ENCODE assay signal across 8 cellular contexts in the genomic region with DNA sequence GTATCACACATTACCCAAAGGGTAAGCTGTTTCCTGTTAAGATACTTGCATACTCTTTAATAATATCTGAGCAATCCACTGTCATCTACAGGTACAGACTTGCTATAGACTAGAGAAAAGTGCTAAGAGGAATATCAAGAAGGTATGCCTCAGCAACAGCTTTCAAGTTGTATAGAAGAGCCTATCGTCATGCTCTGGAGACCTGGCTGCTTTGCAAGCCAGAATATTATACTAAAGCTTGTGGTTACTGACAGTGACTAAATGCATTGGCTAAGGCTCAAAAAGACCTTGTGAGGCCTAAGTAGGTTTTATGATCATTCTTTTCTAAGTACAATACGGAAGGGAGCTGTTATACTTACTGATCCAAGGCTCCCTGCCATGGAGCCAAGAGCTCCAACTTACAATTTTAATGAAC. TPM values are rescaled to one million over a fixed set of nuclear protein-coding genes. Genes with fewer than 3 reads are reported as not detected.
DNase-seq lines count a peak whose midpoint lies in the region; ATAC-seq and TF ChIP-seq lines count a peak whose summit lies in the region.

No MANE protein-coding gene starts in this region.

- H3K9me3 ChIP-seq in subcutaneous abdominal adipose tissue (ENCODE audit: control insufficient read depth in 5 of 5, low read length in 5 of 5) (no peaks in the 10 kb centered on the region), transverse colon (no peaks in the 10 kb centered on the region)

- H3K36me3 Mint-ChIP-seq in central memory CD8-positive, alpha-beta T cell (ENCODE audit: insufficient read depth): peaks cover 9% of the 10 kb centered on the region

- H3K4me3 ChIP-seq in NB4 (ENCODE audit: low read depth, low read length): peak overlapping the region; percentile 51
- H3K4me3 ChIP-seq in subcutaneous abdominal adipose tissue (ENCODE audit: low read depth in 1 of 5, low read length in 5 of 5): no peak overlapping the region
- no peak overlapping the region for H3K4me3 ChIP-seq in transverse colon

- in situ Hi-C loops in transverse colon (cut with MboI; ENCODE audit: low pct_ligation_motif_present in 1 of 4, low pct_unique_long_range_greater_than_20kb in 1 of 4, low sequenced_read_pairs in 3 of 4): loop anchor here in 1 of 4 donors (25.0 kb wide), 1 partner anchor 195 kb away; the partner anchor contains the start of gene ZBTB33

- peak; percentile 96 for ATAC-seq in HG02623 (IDR thresholded peaks at IDR 0.05; ENCODE audit: unreplicated experiment)
- ATAC-seq in central memory CD8-positive, alpha-beta T cell (replicated peaks; ENCODE audit: extremely low read depth, poor library complexity, severe bottlenecking): peak; percentile 77

- DNase-seq in SKM-1 treated with dmso at 0.1 percent for 144 hours (lab: John Stamatoyannopoulos, UW; ENCODE audit: unreplicated experiment) (peak; percentile 22), SKM-1 (lab: John Stamatoyannopoulos, UW; ENCODE audit: unreplicated experiment) (no peak), NB4 (ENCODE audit: low read depth) (peak; percentile 78), transverse colon (no peak)
- DNase-seq in central memory CD8-positive, alpha-beta T cell (ENCODE audit: low spot score in 2 of 2): no peak
- no peak for DNase-seq in stimulated activated CD4-positive, alpha-beta T cell treated with anti-CD3 and anti-CD28 coated beads, Interleukin-2, amount 100 ng/mL, for 48 hours

- no peak for TF ChIP-seq EP300 in transverse colon (IDR thresholded peaks at IDR 0.05; ENCODE audit: low read depth)

- peaks cover 29% of the 10 kb centered on the region for H3K4me1 Mint-ChIP-seq in central memory CD8-positive, alpha-beta T cell

- intact Hi-C loops in transverse colon (cut with DNase I; ENCODE audit: low total_unique reads): no loop called here

- no peak overlapping the region for H3K9ac ChIP-seq in subcutaneous abdominal adipose tissue (ENCODE audit: low read length in 5 of 5)

- H3K4me3 Mint-ChIP-seq in central memory CD8-positive, alpha-beta T cell: peak overlapping the region; percentile 54

- H3K27ac Mint-ChIP-seq in central memory CD8-positive, alpha-beta T cell (ENCODE audit: low read depth): peak overlapping the region; percentile 89

- TF ChIP-seq POLR2A in NB4 (IDR thresholded peaks at IDR 0.05; ENCODE audit: extremely low read depth, insufficient read length) (no peak), transverse colon (IDR thresholded peaks at IDR 0.05) (no peak)

- H3K4me1 ChIP-seq in subcutaneous abdominal adipose tissue (ENCODE audit: control insufficient read depth in 5 of 5, insufficient read depth in 5 of 5, low read length in 5 of 5) (peaks cover 0 to 14% (median 7%) of the 10 kb centered on the region in 5 donors), transverse colon (peaks cover 0 to 28% (median under 1%) of the 10 kb centered on the region in 4 donors)

- H3K36me3 ChIP-seq in subcutaneous abdominal adipose tissue (ENCODE audit: control insufficient read depth in 5 of 5, insufficient read depth in 5 of 5, low read length in 5 of 5) (peaks cover 3 to 12% (median 7%) of the 10 kb centered on the region in 5 donors), transverse colon (no peaks in the 10 kb centered on the region)

- H3K9me3 Mint-ChIP-seq in central memory CD8-positive, alpha-beta T cell: no peaks in the 10 kb centered on the region

- WGBS in transverse colon (ENCODE audit: low coverage in 1 of 2), 2 donors: 12% methylated on average over 2 of the region's 2 CpGs; no CpG with 5 or more reads in 1 of the 2 donors

- H3K27ac ChIP-seq in subcutaneous abdominal adipose tissue (ENCODE audit: low read depth, low read length): peak overlapping the region; percentile 1
- peak overlapping the region in 2 of 4 donors; percentile 23 to 28 for H3K27ac ChIP-seq in transverse colon

- H3K27me3 Mint-ChIP-seq in central memory CD8-positive, alpha-beta T cell: no peaks in the 10 kb centered on the region

- H3K27me3 ChIP-seq in subcutaneous abdominal adipose tissue (ENCODE audit: control insufficient read depth in 5 of 5, insufficient read depth in 4 of 5, low read length in 5 of 5): no peaks in the 10 kb centered on the region
- no peaks in the 10 kb centered on the region for H3K27me3 ChIP-seq in transverse colon

- TF ChIP-seq CTCF in NB4 (IDR thresholded peaks at IDR 0.05; ENCODE audit: low read depth, low read length) (no peak), transverse colon (IDR thresholded peaks at IDR 0.05) (no peak)

RNA-seq across cellular contexts. Expression of gene LAMP2, which starts 11.3 kb away (rescaled TPM):
- 10 to 100 TPM; 44.6 to 93.8 (median 66.0) TPM for total RNA-seq in transverse colon

Comparison
In these comparisons a context has a peak if more than half of its experiments do, and no peak if none do; other contexts are left out.
1. DNase-seq: peak in SKM-1 treated with dmso at 0.1 percent for 144 hours (single experiment) and NB4 (single experiment); none in SKM-1 (single experiment), central memory CD8-positive, alpha-beta T cell (0 of 2), stimulated activated CD4-positive, alpha-beta T cell treated with anti-CD3 and anti-CD28 coated beads, Interleukin-2, amount 100 ng/mL, for 48 hours (0 of 2) and transverse colon (single experiment).